4 cellular contexts compared by ENCODE assay signal in the genomic region with DNA sequence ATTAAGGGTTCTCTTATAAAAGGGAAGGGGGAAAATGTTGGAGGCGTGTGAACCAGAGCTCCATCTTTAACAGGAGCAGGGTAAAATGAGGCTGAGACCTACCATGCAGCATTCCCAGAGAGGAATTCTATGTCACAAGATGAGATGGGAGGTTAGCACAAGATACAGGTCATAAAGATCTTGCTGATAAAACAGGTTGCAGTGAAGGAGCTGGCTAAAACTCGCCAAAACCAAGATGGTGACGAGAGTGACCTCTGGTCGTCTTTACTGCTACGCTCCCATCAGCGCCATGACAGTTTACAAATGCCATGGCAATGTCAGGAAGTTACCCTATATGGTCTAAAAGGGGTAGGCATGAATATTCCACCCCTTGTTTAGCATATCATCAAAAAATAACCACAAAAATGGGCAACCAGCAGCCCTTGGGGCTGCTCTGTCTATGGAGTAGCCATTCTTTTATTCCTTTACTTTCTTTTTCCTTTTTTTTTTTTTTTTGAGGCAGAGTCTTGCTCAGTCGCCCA. TPM values are rescaled to one million over a fixed set of nuclear protein-coding genes. Genes with fewer than 3 reads are reported as not detected.
"Had no signal": no experiment of that assay in that cellular context is flagged by ENCODE, and none has a peak within 500 bp of the region (broad histone marks: within the 10 kb centered on the region; RNA-seq: fewer than 3 reads in every experiment).

No MANE protein-coding gene starts in this region.

RNA-seq across cellular contexts. Expression of gene CLDN3, which starts 21.2 kb away (rescaled TPM):
- total RNA-seq: M059J, OCI-LY7, Right ventricle myocardium superior, SJSA1 had no signal
